In the genomic region with DNA sequence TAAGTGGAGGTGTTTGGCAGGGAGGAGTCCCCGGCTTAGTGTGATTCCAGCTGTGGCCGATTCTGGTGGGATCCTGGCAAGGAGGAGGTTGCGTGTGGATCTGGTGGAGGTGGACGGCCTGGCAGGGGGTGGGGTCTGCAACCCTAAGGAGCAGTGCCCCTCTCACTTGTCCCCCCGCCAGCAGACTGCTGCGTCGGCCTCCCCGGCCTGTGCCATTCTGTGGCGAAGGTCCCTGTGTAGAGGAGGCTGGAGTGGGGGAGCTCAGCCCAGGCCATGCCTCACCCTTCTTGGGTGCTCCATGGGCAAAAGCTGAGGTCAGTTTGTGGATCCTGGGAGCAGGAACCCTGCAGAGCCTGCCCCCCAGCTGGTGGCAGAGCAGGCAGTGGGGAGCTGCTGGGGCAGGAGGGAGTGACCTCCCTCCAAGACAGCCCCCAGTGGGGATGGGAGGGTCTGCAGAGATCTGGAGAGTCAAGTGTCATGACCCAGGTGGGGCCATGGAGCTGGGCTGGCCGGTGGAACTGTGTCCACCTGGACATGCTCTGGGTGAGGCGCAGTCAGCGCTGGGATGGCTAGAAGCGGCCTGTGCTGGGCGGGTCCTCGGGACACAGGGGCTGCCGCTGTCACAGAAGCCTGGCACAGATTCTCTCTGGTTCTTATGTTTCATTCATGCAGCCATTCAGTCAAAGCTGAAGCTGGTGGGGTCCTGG, we compare ENCODE assay signal across 23 cellular contexts.
"Had no signal": no experiment of that assay in that cellular context is flagged by ENCODE, and none has a peak within 500 bp of the region (broad histone marks: within the 10 kb centered on the region; RNA-seq: fewer than 3 reads in every experiment).

No MANE protein-coding gene starts in this region.

- DNase-seq: activated CD4-positive, alpha-beta T cell treated with anti-CD3 and anti-CD28 coated beads for 4 hours; activated CD4-positive, alpha-beta T cell treated with anti-CD3 and anti-CD28 coated beads, Interleukin-2, amount 50 U/mL, for 48 hours; activated CD4-positive, CD25-positive, alpha-beta regulatory T cell; activated effector memory CD4-positive, alpha-beta T cell treated with Interleukin-2 at 50 U/mL for 16 hours; activated naive CD4-positive, alpha-beta T cell treated with anti-CD3 and anti-CD28 coated beads for 36 hours; activated T-cell treated with anti-CD3 and anti-CD28 coated beads, Interleukin-2, amount 50 U/mL, for 72 hours; amniotic stem cell; cortex of kidney; esophagus squamous epithelium; midbrain; natural killer cell; stimulated activated CD4-positive, alpha-beta T cell treated with anti-CD3 and anti-CD28 coated beads, Interleukin-4, amount 100 ng/mL, for 24 hours; stimulated activated naive CD4-positive, alpha-beta T cell treated with Interleukin-2 at 50 U/mL for 16 hours; T1000; thyroid gland; upper lobe of right lung had no signal

- H3K9me3 Mint-ChIP-seq: activated naive CD4-positive, alpha-beta T cell treated with anti-CD3 and anti-CD28 coated beads for 36 hours; activated naive CD8-positive, alpha-beta T cell treated with anti-CD3 and anti-CD28 coated beads, Interleukin-2, amount 10 ng/mL, durations not matched to agents 7 days and 5 days; activated T-cell treated with anti-CD3 and anti-CD28 coated beads, Interleukin-2, amount 50 U/mL, for 72 hours; endodermal cell; natural killer cell; T-helper 1 cell treated with Interleukin-12 subunit alpha and Interleukin-12 subunit beta and Interleukin-4 antibody, amounts not matched to agents 30 μg/mL and 1 μg/mL, for 36 hours had no signal

- H2AFZ ChIP-seq: parathyroid adenoma had no signal

- H3K27me3 Mint-ChIP-seq: activated naive CD8-positive, alpha-beta T cell treated with anti-CD3 and anti-CD28 coated beads, Interleukin-2, amount 10 ng/mL, durations not matched to agents 7 days and 5 days had no signal

- H3K4me1 Mint-ChIP-seq: endodermal cell had no signal

- H3K4me3 Mint-ChIP-seq: activated naive CD4-positive, alpha-beta T cell treated with anti-CD3 and anti-CD28 coated beads for 36 hours; activated naive CD8-positive, alpha-beta T cell treated with anti-CD3 and anti-CD28 coated beads, Interleukin-2, amount 10 ng/mL, durations not matched to agents 7 days and 5 days; activated T-cell treated with anti-CD3 and anti-CD28 coated beads, Interleukin-2, amount 50 U/mL, for 72 hours; endodermal cell; natural killer cell; T-helper 1 cell treated with Interleukin-12 subunit alpha and Interleukin-12 subunit beta and Interleukin-4 antibody, amounts not matched to agents 30 μg/mL and 1 μg/mL, for 36 hours had no signal

- H3K27ac ChIP-seq: esophagus squamous epithelium, gastroesophageal sphincter, neutrophil, parathyroid adenoma, thyroid gland, upper lobe of right lung had no signal

- H3K36me3 Mint-ChIP-seq: activated naive CD8-positive, alpha-beta T cell treated with anti-CD3 and anti-CD28 coated beads, Interleukin-2, amount 10 ng/mL, durations not matched to agents 7 days and 5 days; natural killer cell had no signal

- H3K9me3 ChIP-seq: esophagus squamous epithelium, gastroesophageal sphincter, neutrophil, thyroid gland, upper lobe of right lung had no signal

- H3K4me3 ChIP-seq: esophagus squamous epithelium, gastroesophageal sphincter, thyroid gland, upper lobe of right lung had no signal

- H3K27ac Mint-ChIP-seq: activated naive CD4-positive, alpha-beta T cell treated with anti-CD3 and anti-CD28 coated beads for 36 hours; activated naive CD8-positive, alpha-beta T cell treated with anti-CD3 and anti-CD28 coated beads, Interleukin-2, amount 10 ng/mL, durations not matched to agents 7 days and 5 days; activated T-cell treated with anti-CD3 and anti-CD28 coated beads, Interleukin-2, amount 50 U/mL, for 72 hours; endodermal cell; natural killer cell; T-helper 1 cell treated with Interleukin-12 subunit alpha and Interleukin-12 subunit beta and Interleukin-4 antibody, amounts not matched to agents 30 μg/mL and 1 μg/mL, for 36 hours had no signal

- ATAC-seq: activated T-cell treated with anti-CD3 and anti-CD28 coated beads, Interleukin-2, amount 50 U/mL, for 72 hours; gastroesophageal sphincter; natural killer cell; sciatic nerve; upper lobe of right lung had no signal

- H3K27me3 ChIP-seq: esophagus squamous epithelium, gastroesophageal sphincter, neutrophil, thyroid gland, upper lobe of right lung had no signal

- H3K4me1 ChIP-seq: parathyroid adenoma had no signal

- H3K9ac ChIP-seq: parathyroid adenoma had no signal
